In the genomic region with DNA sequence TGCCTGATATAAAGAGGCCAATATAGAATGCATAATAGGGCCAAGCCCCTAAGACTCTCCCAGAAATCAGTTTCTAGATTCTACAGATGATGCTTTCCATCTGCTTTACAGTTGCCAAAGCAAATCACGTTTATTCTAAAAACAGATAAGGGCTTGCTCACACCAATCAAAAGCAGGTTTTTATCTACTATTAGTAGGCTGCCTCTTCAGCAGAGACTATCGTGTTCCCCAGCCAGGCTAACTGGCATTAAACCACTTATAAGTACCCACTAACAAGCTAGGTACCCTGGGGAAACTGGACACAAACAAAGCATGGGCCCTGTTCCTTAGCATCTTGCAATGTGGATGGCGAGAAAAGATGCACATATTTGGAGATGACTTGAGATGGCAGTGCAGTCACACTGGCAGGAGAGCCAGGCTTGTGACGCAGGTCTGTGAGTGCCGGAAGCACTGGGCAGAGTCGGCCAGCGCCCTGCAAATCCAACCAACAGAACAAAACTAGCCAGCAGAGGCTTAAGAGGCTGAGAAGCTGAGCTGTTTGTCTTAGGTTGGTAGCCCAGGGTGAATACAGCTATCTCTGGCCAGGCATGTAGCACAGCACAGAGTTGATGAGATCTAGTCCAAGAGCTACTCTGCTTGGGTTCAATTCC, we compare ENCODE assay signal across 9 cellular contexts.
DNase-seq lines count a peak whose midpoint lies in the region; ATAC-seq and TF ChIP-seq lines count a peak whose summit lies in the region.
"Had no signal": no experiment of that assay in that cellular context is flagged by ENCODE, and none has a peak within 500 bp of the region (broad histone marks: within the 10 kb centered on the region; RNA-seq: fewer than 3 reads in every experiment).

No MANE protein-coding gene starts in this region.

- H3K9me3 ChIP-seq in mucosa of descending colon (no peaks in the 10 kb centered on the region), tibial artery (no peaks in the 10 kb centered on the region)

- ATAC-seq in esophagus mucosa (peak; percentile 80), mucosa of descending colon (peak; percentile 9)

- H3K4me3 Mint-ChIP-seq in activated naive CD4-positive, alpha-beta T cell treated with anti-CD3 and anti-CD28 coated beads for 36 hours = no peak overlapping the region
- H3K4me3 Mint-ChIP-seq: activated T-helper 1 cell treated with anti-CD3 and anti-CD28 coated beads, Interleukin-12 subunit alpha, Interleukin-12 subunit beta, Interleukin-2, Interleukin-4 antibody, amounts not matched to agents 30 ng/mL and 10 ng/mL and 1 ng/mL, durations not matched to agents 14 hours and 24 hours and 36 hours had no signal

- H3K4me1 ChIP-seq in mucosa of descending colon (ENCODE audit: low read depth) = peaks cover 2% of the 10 kb centered on the region
- H3K4me1 ChIP-seq in tibial artery = peaks cover 0 to 98% (median 69%) of the 10 kb centered on the region in 4 donors

- H3K9me3 Mint-ChIP-seq in activated naive CD4-positive, alpha-beta T cell treated with anti-CD3 and anti-CD28 coated beads for 36 hours = peaks cover 5% of the 10 kb centered on the region

- no peak overlapping the region for H3K27ac Mint-ChIP-seq in activated naive CD4-positive, alpha-beta T cell treated with anti-CD3 and anti-CD28 coated beads for 36 hours
- H3K27ac Mint-ChIP-seq: activated T-helper 1 cell treated with anti-CD3 and anti-CD28 coated beads, Interleukin-12 subunit alpha, Interleukin-12 subunit beta, Interleukin-2, Interleukin-4 antibody, amounts not matched to agents 30 ng/mL and 10 ng/mL and 1 ng/mL, durations not matched to agents 14 hours and 24 hours and 36 hours had no signal

- intact Hi-C loops in activated naive CD4-positive, alpha-beta T cell treated with anti-CD3 and anti-CD28 coated beads for 36 hours (cut with micrococcal nuclease) = no loop called here
- intact Hi-C loops in mucosa of descending colon (cut with DNase I, micrococcal nuclease) = no loop called here
- intact Hi-C loops in tibial artery (cut with DNase I; ENCODE audit: low total_unique reads) = loop anchor here (5.0 kb wide), 2 partner anchors 33 to 73 kb away; partner anchors contain the start of gene GFOD1

- H3K4me1 Mint-ChIP-seq in activated naive CD4-positive, alpha-beta T cell treated with anti-CD3 and anti-CD28 coated beads for 36 hours (ENCODE audit: low read depth) = no peaks in the 10 kb centered on the region

- no peaks in the 10 kb centered on the region for H3K27me3 ChIP-seq in tibial artery

- CTCF ChIA-PET in activated naive CD4-positive, alpha-beta T cell treated with anti-CD3 and anti-CD28 coated beads for 36 hours (lab: Charles Lee) = interaction anchor here (0.5 to 0.8 kb wide), 2 partner anchors 14 to 271 kb away, joined by 3 read pairs; no protein-coding TSS in a partner anchor

- H3K36me3 ChIP-seq in mucosa of descending colon (ENCODE audit: low read depth) (no peaks in the 10 kb centered on the region), tibial artery (no peaks in the 10 kb centered on the region)

- DNase-seq in activated naive CD4-positive, alpha-beta T cell treated with anti-CD3 and anti-CD28 coated beads for 36 hours = peak; percentile 51
- DNase-seq in activated naive CD4-positive, alpha-beta T cell treated with anti-CD3 and anti-CD28 coated beads, Interleukin-2, amount 50 U/mL, for 16 hours = no peak
- DNase-seq in mucosa of descending colon (no peak), tibial artery (peak; percentile 83 to 96), HuH-7 (ENCODE audit: low spot score) (no peak), NCI-H1092 (lab: John Stamatoyannopoulos, UW) (no peak)
- DNase-seq in stimulated activated CD8-positive, alpha-beta memory T cell treated with anti-CD3 and anti-CD28 coated beads, Interleukin-4, amount 100 ng/mL, for 48 hours = no peak

- TF ChIP-seq CTCF in mucosa of descending colon (IDR thresholded peaks at IDR 0.05) (no peak), tibial artery (IDR thresholded peaks at IDR 0.05) (peak in 1 of 2 experiments; percentile 29)

- H3K4me3 ChIP-seq in mucosa of descending colon (no peak overlapping the region), tibial artery (no peak overlapping the region)

- peaks cover 1% of the 10 kb centered on the region for H3K27me3 Mint-ChIP-seq in activated naive CD4-positive, alpha-beta T cell treated with anti-CD3 and anti-CD28 coated beads for 36 hours (ENCODE audit: low read depth)

- H3K27ac ChIP-seq in tibial artery = peak overlapping the region; percentile 80 to 95

- H3K36me3 Mint-ChIP-seq in activated naive CD4-positive, alpha-beta T cell treated with anti-CD3 and anti-CD28 coated beads for 36 hours (ENCODE audit: low read depth) = peaks cover 5% of the 10 kb centered on the region

Comparison
In these comparisons a context has a peak if more than half of its experiments do, and no peak if none do; other contexts are left out.
1. DNase-seq: peak in activated naive CD4-positive, alpha-beta T cell treated with anti-CD3 and anti-CD28 coated beads for 36 hours (single experiment) and tibial artery (2 of 2); none in activated naive CD4-positive, alpha-beta T cell treated with anti-CD3 and anti-CD28 coated beads, Interleukin-2, amount 50 U/mL, for 16 hours (single experiment), mucosa of descending colon (0 of 3), HuH-7 (single experiment), NCI-H1092 (single experiment) and stimulated activated CD8-positive, alpha-beta memory T cell treated with anti-CD3 and anti-CD28 coated beads, Interleukin-4, amount 100 ng/mL, for 48 hours (single experiment).